In genomic region chr10:79049931-79050895, GRCh38 we compare ENCODE assay signal across 1 cellular context.
TF ChIP-seq lines count a peak whose summit lies in the region.

No MANE protein-coding gene starts in this region.

TF ChIP-seq in WTC11, 78 proteins besides CTCF, POLR2A, EP300 and RAD21 (continued from another document):
- TF ChIP-seq, protein P1, sequence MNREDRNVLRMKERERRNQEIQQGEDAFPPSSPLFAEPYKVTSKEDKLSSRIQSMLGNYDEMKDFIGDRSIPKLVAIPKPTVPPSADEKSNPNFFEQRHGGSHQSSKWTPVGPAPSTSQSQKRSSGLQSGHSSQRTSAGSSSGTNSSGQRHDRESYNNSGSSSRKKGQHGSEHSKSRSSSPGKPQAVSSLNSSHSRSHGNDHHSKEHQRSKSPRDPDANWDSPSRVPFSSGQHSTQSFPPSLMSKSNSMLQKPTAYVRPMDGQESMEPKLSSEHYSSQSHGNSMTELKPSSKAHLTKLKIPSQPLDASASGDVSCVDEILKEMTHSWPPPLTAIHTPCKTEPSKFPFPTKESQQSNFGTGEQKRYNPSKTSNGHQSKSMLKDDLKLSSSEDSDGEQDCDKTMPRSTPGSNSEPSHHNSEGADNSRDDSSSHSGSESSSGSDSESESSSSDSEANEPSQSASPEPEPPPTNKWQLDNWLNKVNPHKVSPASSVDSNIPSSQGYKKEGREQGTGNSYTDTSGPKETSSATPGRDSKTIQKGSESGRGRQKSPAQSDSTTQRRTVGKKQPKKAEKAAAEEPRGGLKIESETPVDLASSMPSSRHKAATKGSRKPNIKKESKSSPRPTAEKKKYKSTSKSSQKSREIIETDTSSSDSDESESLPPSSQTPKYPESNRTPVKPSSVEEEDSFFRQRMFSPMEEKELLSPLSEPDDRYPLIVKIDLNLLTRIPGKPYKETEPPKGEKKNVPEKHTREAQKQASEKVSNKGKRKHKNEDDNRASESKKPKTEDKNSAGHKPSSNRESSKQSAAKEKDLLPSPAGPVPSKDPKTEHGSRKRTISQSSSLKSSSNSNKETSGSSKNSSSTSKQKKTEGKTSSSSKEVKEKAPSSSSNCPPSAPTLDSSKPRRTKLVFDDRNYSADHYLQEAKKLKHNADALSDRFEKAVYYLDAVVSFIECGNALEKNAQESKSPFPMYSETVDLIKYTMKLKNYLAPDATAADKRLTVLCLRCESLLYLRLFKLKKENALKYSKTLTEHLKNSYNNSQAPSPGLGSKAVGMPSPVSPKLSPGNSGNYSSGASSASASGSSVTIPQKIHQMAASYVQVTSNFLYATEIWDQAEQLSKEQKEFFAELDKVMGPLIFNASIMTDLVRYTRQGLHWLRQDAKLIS (CRISPR knock-in tag; IDR thresholded peaks at IDR 0.05; ENCODE audit: borderline replicate concordance): no peak
